Comparison of ENCODE assay signal across 26 cellular contexts in genomic region chr5:148445578-148445977, GRCh38.
DNase-seq lines count a peak whose midpoint lies in the region; ATAC-seq, FAIRE-seq and TF ChIP-seq lines count a peak whose summit lies in the region.
"Had no signal": no experiment of that assay in that cellular context is flagged by ENCODE, and none has a peak within 500 bp of the region (broad histone marks: within the 10 kb centered on the region; RNA-seq: fewer than 3 reads in every experiment).

No MANE protein-coding gene starts in this region.

- peaks cover 37% of the 10 kb centered on the region for H3K4me1 ChIP-seq in left ventricle myocardium inferior
- peaks cover 0 to 28% (median 3%) of the 10 kb centered on the region in 9 donors for H3K4me1 ChIP-seq in heart right ventricle
- H3K4me1 ChIP-seq in right atrium auricular region: peaks cover 0 to 20% of the 10 kb centered on the region in 2 donors
- H3K4me1 ChIP-seq: BLaER1, Caco-2 had no signal

- TF ChIP-seq CTCF in left ventricle myocardium inferior (IDR thresholded peaks at IDR 0.05; ENCODE audit: borderline replicate concordance) (no peak), heart right ventricle (IDR thresholded peaks at IDR 0.05) (no peak), right atrium auricular region (IDR thresholded peaks at IDR 0.05) (no peak), nephron (IDR thresholded peaks at IDR 0.05; ENCODE audit: unreplicated experiment in 3 of 3) (no peak)

- peaks cover 16% of the 10 kb centered on the region for H3K4me1 Mint-ChIP-seq in nephron
- H3K4me1 Mint-ChIP-seq: B cell had no signal

- no peak overlapping the region for H3K4me3 ChIP-seq in left ventricle myocardium inferior
- H3K4me3 ChIP-seq in heart right ventricle: no peak overlapping the region
- H3K4me3 ChIP-seq in right atrium auricular region: no peak overlapping the region
- H3K4me3 ChIP-seq: BLaER1, GM12878, GM23248 had no signal

- intact Hi-C loops in Right ventricle myocardium superior (cut with DNase I): no loop called here
- intact Hi-C loops in left ventricle myocardium inferior (cut with micrococcal nuclease): loop anchor here (2.0 kb wide), 1 partner anchor 285 kb away; no protein-coding TSS in a partner anchor
- intact Hi-C loops in heart right ventricle (cut with DNase I): loop anchor here in 7 of 10 donors (2.0 to 10.0 kb wide), 9 partner anchors 151 to 669 kb away; no protein-coding TSS in a partner anchor

- FAIRE-seq in urothelium cell line (lab: Jason Lieb, UNC): no peak
- FAIRE-seq: A204.1, D721Med, GM12878, GM19239, H1 had no signal

- H3K27ac ChIP-seq in left ventricle myocardium inferior (replicated peaks): no peak overlapping the region
- no peak overlapping the region for H3K27ac ChIP-seq in heart right ventricle
- H3K27ac ChIP-seq in right atrium auricular region: peak overlapping the region in 1 of 2 donors; percentile 1
- H3K27ac ChIP-seq: 22Rv1, BLaER1, C4-2B, GM23248 had no signal

- 62 to 81% methylated on average over 3 of the region's 3 CpGs for WGBS in heart right ventricle, 2 donors

- no peak overlapping the region for H3K4me3 Mint-ChIP-seq in nephron
- H3K4me3 Mint-ChIP-seq: B cell; CD4-positive, CD25-positive, alpha-beta regulatory T cell; CD8-positive, alpha-beta T cell had no signal

- peaks cover 13% of the 10 kb centered on the region for H3K36me3 Mint-ChIP-seq in nephron (ENCODE audit: low read depth)

- H3K27me3 ChIP-seq in left ventricle myocardium inferior (ENCODE audit: low read depth) (no peaks in the 10 kb centered on the region), heart right ventricle (no peaks in the 10 kb centered on the region), right atrium auricular region (no peaks in the 10 kb centered on the region)
- H3K27me3 ChIP-seq: BLaER1 had no signal

- no peak for DNase-seq in Right ventricle myocardium superior
- no peak for DNase-seq in left ventricle myocardium inferior
- DNase-seq in heart right ventricle: no peak
- no peak for DNase-seq in right atrium auricular region (ENCODE audit: low spot score)
- DNase-seq in pons (ENCODE audit: low spot score): no peak
- no peak for DNase-seq in urothelium cell line (ENCODE audit: low spot score)
- DNase-seq: Caco-2; CD4-positive, CD25-positive, alpha-beta regulatory T cell; CD8-positive, alpha-beta T cell; DMS 273 treated with DMSO at 0.1 percent for 48 hours; DMS79; EL; GDM1; GM23248; H7; HCEC 1CT had no signal

- peak overlapping the region in 2 of 3 experiments; percentile 47 to 55 for H3K27ac Mint-ChIP-seq in nephron
- H3K27ac Mint-ChIP-seq: B cell; CD4-positive, CD25-positive, alpha-beta regulatory T cell; CD8-positive, alpha-beta T cell had no signal

- no peaks in the 10 kb centered on the region for H3K27me3 Mint-ChIP-seq in nephron (ENCODE audit: low read depth)
- H3K27me3 Mint-ChIP-seq: B cell; CD4-positive, CD25-positive, alpha-beta regulatory T cell had no signal

- no peaks in the 10 kb centered on the region for H3K9me3 Mint-ChIP-seq in nephron
- H3K9me3 Mint-ChIP-seq: CD4-positive, CD25-positive, alpha-beta regulatory T cell; CD8-positive, alpha-beta T cell had no signal

- ATAC-seq in Right ventricle myocardium superior (ENCODE audit: poor library complexity) (peak; percentile 69), heart right ventricle (peak in 7 of 8 donors; percentile 19 to 75 (median 59))
- ATAC-seq: CD8-positive, alpha-beta T cell; GM12878 had no signal

- H3K9me3 ChIP-seq in left ventricle myocardium inferior (replicated peaks) (no peaks in the 10 kb centered on the region), heart right ventricle (no peaks in the 10 kb centered on the region), right atrium auricular region (no peaks in the 10 kb centered on the region)
- H3K9me3 ChIP-seq: BLaER1, Caco-2 had no signal

- peaks cover 32% of the 10 kb centered on the region for H3K36me3 ChIP-seq in left ventricle myocardium inferior
- H3K36me3 ChIP-seq in heart right ventricle: peaks cover 0 to 38% (median 22%) of the 10 kb centered on the region in 9 donors
- peaks cover 13% of the 10 kb centered on the region for H3K36me3 ChIP-seq in right atrium auricular region
